In the genomic region with DNA sequence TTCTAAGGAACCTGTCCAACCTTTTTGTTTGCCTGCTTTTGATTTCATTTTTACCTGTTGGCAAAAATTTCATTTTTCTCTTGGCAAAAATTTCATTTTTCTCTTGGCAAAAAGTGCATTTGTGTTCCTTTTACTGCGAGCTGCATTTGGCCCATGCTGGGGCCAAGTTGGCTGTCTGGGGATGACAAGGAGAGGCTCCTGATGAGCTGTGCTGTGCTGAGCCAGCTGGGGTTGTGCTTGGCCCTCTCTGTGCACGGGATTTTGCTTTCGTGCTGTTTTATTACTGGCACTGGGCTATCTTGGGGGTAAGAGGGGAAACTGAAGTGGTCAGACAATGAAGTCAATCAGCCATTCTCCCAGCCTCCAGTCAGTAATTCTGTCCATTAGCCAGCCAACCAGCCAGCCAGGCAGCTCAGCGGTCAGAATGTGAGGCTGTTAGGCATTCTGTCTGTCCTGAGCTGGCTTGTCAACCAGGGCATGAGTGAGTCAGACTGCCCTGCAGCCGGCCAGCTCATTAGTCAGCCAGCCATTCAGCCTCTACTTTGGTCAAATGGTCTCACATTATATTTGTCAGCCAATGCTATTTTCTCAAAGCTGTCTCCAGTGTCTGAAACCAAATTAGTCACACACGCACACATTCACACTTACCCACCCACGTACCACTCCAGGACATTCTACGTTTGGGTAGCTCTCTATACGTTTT, we compare ENCODE assay signal across 10 cellular contexts. TPM values are rescaled to one million over a fixed set of nuclear protein-coding genes. Genes with fewer than 3 reads are reported as not detected.
DNase-seq lines count a peak whose midpoint lies in the region; TF ChIP-seq lines count a peak whose summit lies in the region.
"Had no signal": no experiment of that assay in that cellular context is flagged by ENCODE, and none has a peak within 500 bp of the region (broad histone marks: within the 10 kb centered on the region; RNA-seq: fewer than 3 reads in every experiment).

No MANE protein-coding gene starts in this region.

- H3K4me2 ChIP-seq in skeletal muscle satellite cell (ENCODE audit: low read length) = peak overlapping the region; percentile 8

- H3K4me1 ChIP-seq in SJCRH30 (no peaks in the 10 kb centered on the region), skeletal muscle satellite cell (ENCODE audit: control insufficient read depth, insufficient read depth, low read length) (peaks cover 34% of the 10 kb centered on the region)

- H3K9ac ChIP-seq in skeletal muscle satellite cell (ENCODE audit: low read depth, low read length) = peak overlapping the region; percentile 27

- H3K27me3 ChIP-seq in SJCRH30 (no peaks in the 10 kb centered on the region), skeletal muscle satellite cell (ENCODE audit: control insufficient read depth, insufficient read depth, low read length) (peaks cover 7% of the 10 kb centered on the region)

- TF ChIP-seq CTCF in fibroblast of mammary gland (conservative IDR thresholded peaks at IDR 0.05; ENCODE audit: control insufficient read depth, insufficient read depth, low read depth, low read length) = no peak

- DNase-seq in DMS53 (lab: John Stamatoyannopoulos, UW) = peak; percentile 4
- DNase-seq in DMS53 treated with DMSO at 0.1 percent for 48 hours (lab: John Stamatoyannopoulos, UW; ENCODE audit: unreplicated experiment) = no peak
- peak; percentile 15 to 19 for DNase-seq in SJCRH30
- DNase-seq in fibroblast of mammary gland (ENCODE audit: low read depth) = peak; percentile 94
- DNase-seq in SHP77 treated with DMSO at 0.1 percent for 48 hours (lab: John Stamatoyannopoulos, UW) = no peak
- no peak for DNase-seq in stimulated activated naive CD4-positive, alpha-beta T cell (lab: John Stamatoyannopoulos, UW)
- DNase-seq in SHP77 (lab: John Stamatoyannopoulos, UW) = no peak
- DNase-seq: NCI-H748 treated with DMSO at 0.1 percent for 48 hours had no signal

- no peaks in the 10 kb centered on the region for H3K9me3 ChIP-seq in SJCRH30 (replicated peaks)
- H3K9me3 ChIP-seq in skeletal muscle satellite cell (replicated peaks; ENCODE audit: low read length) = peaks cover 5% of the 10 kb centered on the region

- H3K36me3 ChIP-seq in SJCRH30 (no peaks in the 10 kb centered on the region), skeletal muscle satellite cell (ENCODE audit: insufficient read depth, low read length) (no peaks in the 10 kb centered on the region)

- H3K4me3 ChIP-seq in SJCRH30 (no peak overlapping the region), fibroblast of mammary gland (ENCODE audit: control insufficient read depth, low read depth, low read length) (no peak overlapping the region), skeletal muscle satellite cell (ENCODE audit: low read length) (no peak overlapping the region)

- 0 out of 2 replicates have a peak overlapping the region, but pooled peaks have one; percentile 16 for H3K27ac ChIP-seq in SJCRH30
- H3K27ac ChIP-seq: 22Rv1 had no signal

RNA-seq across cellular contexts. Expression of gene PRPS1, which starts 56.9 kb away (rescaled TPM):
- total RNA-seq in SJCRH30 (2014; rRNA removed; shearing (Covaris generic)) = 68.5 and 69.7 TPM in 2 replicates
- 27.1 and 67.5 TPM in 2 replicates for total RNA-seq in skeletal muscle satellite cell (2012; rRNA removed)

Comparison
In these comparisons a context has a peak if more than half of its experiments do, and no peak if none do; other contexts are left out.
1. DNase-seq: peak in DMS53 (single experiment), SJCRH30 (2 of 2) and fibroblast of mammary gland (single experiment); none in DMS53 treated with DMSO at 0.1 percent for 48 hours (single experiment), SHP77 treated with DMSO at 0.1 percent for 48 hours (single experiment), stimulated activated naive CD4-positive, alpha-beta T cell (0 of 6) and SHP77 (0 of 2).